1 cellular context compared by ENCODE assay signal in the genomic region with DNA sequence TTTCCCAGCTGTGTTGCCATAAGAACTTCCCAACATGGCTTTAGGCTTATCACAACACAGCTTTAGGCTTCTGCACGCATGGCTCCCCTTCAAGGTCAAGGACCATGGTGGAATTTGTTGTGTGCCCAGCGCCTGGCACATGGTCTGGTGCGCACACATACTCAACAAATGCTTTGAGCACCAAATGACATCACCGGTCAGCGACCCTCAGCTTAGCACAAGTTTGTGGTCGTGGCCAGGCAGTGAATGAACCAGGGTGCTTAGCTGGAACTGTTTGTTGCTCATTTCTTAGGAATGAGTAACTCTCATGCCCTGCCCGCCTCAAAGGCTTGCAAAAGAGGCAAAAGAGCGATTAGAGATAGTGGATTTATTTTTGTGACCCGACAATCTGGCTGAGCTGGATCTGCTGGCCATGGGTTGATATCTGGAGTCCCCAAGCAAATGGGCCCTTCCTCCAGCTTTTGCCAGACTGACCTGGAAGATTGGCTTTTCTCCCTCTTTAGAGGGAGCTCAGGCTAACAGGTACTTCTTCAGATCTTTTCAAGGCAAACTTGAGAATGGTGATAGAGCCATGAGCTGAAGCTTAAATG.
TF ChIP-seq lines count a peak whose summit lies in the region.

No MANE protein-coding gene starts in this region.

TF ChIP-seq in K562, 482 proteins besides CTCF, POLR2A, EP300 and RAD21 (continued from another document and continues in another):
- TF ChIP-seq, protein P1, sequence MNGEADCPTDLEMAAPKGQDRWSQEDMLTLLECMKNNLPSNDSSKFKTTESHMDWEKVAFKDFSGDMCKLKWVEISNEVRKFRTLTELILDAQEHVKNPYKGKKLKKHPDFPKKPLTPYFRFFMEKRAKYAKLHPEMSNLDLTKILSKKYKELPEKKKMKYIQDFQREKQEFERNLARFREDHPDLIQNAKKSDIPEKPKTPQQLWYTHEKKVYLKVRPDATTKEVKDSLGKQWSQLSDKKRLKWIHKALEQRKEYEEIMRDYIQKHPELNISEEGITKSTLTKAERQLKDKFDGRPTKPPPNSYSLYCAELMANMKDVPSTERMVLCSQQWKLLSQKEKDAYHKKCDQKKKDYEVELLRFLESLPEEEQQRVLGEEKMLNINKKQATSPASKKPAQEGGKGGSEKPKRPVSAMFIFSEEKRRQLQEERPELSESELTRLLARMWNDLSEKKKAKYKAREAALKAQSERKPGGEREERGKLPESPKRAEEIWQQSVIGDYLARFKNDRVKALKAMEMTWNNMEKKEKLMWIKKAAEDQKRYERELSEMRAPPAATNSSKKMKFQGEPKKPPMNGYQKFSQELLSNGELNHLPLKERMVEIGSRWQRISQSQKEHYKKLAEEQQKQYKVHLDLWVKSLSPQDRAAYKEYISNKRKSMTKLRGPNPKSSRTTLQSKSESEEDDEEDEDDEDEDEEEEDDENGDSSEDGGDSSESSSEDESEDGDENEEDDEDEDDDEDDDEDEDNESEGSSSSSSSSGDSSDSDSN (IDR thresholded peaks at IDR 0.05; ENCODE audit: borderline replicate concordance in 1 of 2, low read depth in 2 of 2, low read length in 2 of 2), result 0 out of 4 replicates have a peak, but pooled peaks of 1 of the 2 experiments have one; percentile 56
- TF ChIP-seq CBFA2T2 (conservative IDR thresholded peaks at IDR 0.05) (peak; percentile 90), CEBPB (tag; IDR thresholded peaks at IDR 0.05) (peak; percentile 41), PYGO2 (tag; IDR thresholded peaks at IDR 0.05) (no peak), SMAD4 (CRISPR knock-in tag; conservative IDR thresholded peaks at IDR 0.05) (peak; percentile 31; the same call in 1 of the 2 replicates), ZBTB7A (IDR thresholded peaks at IDR 0.05; ENCODE audit: borderline replicate concordance, control insufficient read depth, low read depth, low read length) (0 out of 2 replicates have a peak, but pooled peaks have one; percentile 11), TBL1XR1 (IDR thresholded peaks at IDR 0.05; ENCODE audit: low read length in 2 of 2) (peak in 1 of 2 experiments; percentile 38; a peak in 1 of 4 replicates), HDGF (IDR thresholded peaks at IDR 0.05) (peak; percentile 57; the same call in 1 of the 2 replicates), CREB1 (IDR thresholded peaks at IDR 0.05) (peak; percentile 41; the same call in 1 of the 2 replicates), CREB1 (CRISPR knock-in tag; IDR thresholded peaks at IDR 0.05) (no peak), NBN (IDR thresholded peaks at IDR 0.05; ENCODE audit: low read depth) (no peak), PHTF2 (CRISPR knock-in tag; IDR thresholded peaks at IDR 0.05) (no peak), CBX1 (IDR thresholded peaks at IDR 0.05; ENCODE audit: low read depth) (no peak), ZNF197 (CRISPR knock-in tag; IDR thresholded peaks at IDR 0.05; ENCODE audit: low read depth) (no peak), TAF9B (IDR thresholded peaks at IDR 0.05; ENCODE audit: partially characterized antibody) (no peak), TRIM24 (IDR thresholded peaks at IDR 0.05) (peak in 1 of 2 experiments; percentile 66; a peak in 2 of 4 replicates), KLF16 (IDR thresholded peaks at IDR 0.05) (peak; percentile 67; the same call in 1 of the 2 replicates), SIN3A (IDR thresholded peaks at IDR 0.05; ENCODE audit: borderline replicate concordance in 2 of 2, control insufficient read depth in 1 of 2, low read depth in 2 of 2, low read length in 2 of 2) (0 out of 4 replicates have a peak, but pooled peaks of 1 of the 2 experiments have one; percentile 14), ZNF584 (CRISPR knock-in tag; IDR thresholded peaks at IDR 0.05; ENCODE audit: low read depth) (no peak), ARID1B (IDR thresholded peaks at IDR 0.05) (peak; percentile 23), SREBF1 (IDR thresholded peaks at IDR 0.05; ENCODE audit: borderline replicate concordance, low read depth, low read length) (no peak), ZKSCAN3 (CRISPR knock-in tag; IDR thresholded peaks at IDR 0.05) (no peak), NCOR1 (IDR thresholded peaks at IDR 0.05) (peak; percentile 85), SAFB (IDR thresholded peaks at IDR 0.05; ENCODE audit: borderline replicate concordance, low read depth, low read length) (no peak), TAL1 (IDR thresholded peaks at IDR 0.05) (peak; percentile 55; the same call in 1 of the 2 replicates), TCF7L2 (IDR thresholded peaks at IDR 0.05; ENCODE audit: low read depth, low read length) (no peak), TCF3 (CRISPR knock-in tag; IDR thresholded peaks at IDR 0.05) (peak; percentile 83), GATA2 (CRISPR knock-in tag; IDR thresholded peaks at IDR 0.05) (peak; percentile 62; the same call in 1 of the 2 replicates)
- TF ChIP-seq, protein P2, sequence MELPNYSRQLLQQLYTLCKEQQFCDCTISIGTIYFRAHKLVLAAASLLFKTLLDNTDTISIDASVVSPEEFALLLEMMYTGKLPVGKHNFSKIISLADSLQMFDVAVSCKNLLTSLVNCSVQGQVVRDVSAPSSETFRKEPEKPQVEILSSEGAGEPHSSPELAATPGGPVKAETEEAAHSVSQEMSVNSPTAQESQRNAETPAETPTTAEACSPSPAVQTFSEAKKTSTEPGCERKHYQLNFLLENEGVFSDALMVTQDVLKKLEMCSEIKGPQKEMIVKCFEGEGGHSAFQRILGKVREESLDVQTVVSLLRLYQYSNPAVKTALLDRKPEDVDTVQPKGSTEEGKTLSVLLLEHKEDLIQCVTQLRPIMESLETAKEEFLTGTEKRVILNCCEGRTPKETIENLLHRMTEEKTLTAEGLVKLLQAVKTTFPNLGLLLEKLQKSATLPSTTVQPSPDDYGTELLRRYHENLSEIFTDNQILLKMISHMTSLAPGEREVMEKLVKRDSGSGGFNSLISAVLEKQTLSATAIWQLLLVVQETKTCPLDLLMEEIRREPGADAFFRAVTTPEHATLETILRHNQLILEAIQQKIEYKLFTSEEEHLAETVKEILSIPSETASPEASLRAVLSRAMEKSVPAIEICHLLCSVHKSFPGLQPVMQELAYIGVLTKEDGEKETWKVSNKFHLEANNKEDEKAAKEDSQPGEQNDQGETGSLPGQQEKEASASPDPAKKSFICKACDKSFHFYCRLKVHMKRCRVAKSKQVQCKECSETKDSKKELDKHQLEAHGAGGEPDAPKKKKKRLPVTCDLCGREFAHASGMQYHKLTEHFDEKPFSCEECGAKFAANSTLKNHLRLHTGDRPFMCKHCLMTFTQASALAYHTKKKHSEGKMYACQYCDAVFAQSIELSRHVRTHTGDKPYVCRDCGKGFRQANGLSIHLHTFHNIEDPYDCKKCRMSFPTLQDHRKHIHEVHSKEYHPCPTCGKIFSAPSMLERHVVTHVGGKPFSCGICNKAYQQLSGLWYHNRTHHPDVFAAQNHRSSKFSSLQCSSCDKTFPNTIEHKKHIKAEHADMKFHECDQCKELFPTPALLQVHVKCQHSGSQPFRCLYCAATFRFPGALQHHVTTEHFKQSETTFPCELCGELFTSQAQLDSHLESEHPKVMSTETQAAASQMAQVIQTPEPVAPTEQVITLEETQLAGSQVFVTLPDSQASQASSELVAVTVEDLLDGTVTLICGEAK (IDR thresholded peaks at IDR 0.05), result no peak
- TF ChIP-seq, protein P2 (CRISPR knock-in tag; IDR thresholded peaks at IDR 0.05), result no peak
- TF ChIP-seq, protein P3, sequence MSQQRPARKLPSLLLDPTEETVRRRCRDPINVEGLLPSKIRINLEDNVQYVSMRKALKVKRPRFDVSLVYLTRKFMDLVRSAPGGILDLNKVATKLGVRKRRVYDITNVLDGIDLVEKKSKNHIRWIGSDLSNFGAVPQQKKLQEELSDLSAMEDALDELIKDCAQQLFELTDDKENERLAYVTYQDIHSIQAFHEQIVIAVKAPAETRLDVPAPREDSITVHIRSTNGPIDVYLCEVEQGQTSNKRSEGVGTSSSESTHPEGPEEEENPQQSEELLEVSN (IDR thresholded peaks at IDR 0.05; ENCODE audit: borderline replicate concordance in 1 of 2, extremely low read depth in 1 of 2, insufficient read depth in 1 of 2, insufficient read length in 1 of 2, low read depth in 1 of 2, low read length in 1 of 2, poor library complexity in 1 of 2, severe bottlenecking in 1 of 2), result peak in 1 of 2 experiments; percentile 35
- TF ChIP-seq, protein P4, sequence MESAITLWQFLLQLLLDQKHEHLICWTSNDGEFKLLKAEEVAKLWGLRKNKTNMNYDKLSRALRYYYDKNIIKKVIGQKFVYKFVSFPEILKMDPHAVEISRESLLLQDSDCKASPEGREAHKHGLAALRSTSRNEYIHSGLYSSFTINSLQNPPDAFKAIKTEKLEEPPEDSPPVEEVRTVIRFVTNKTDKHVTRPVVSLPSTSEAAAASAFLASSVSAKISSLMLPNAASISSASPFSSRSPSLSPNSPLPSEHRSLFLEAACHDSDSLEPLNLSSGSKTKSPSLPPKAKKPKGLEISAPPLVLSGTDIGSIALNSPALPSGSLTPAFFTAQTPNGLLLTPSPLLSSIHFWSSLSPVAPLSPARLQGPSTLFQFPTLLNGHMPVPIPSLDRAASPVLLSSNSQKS (CRISPR knock-in tag; IDR thresholded peaks at IDR 0.05), result no peak
- TF ChIP-seq, protein P5, sequence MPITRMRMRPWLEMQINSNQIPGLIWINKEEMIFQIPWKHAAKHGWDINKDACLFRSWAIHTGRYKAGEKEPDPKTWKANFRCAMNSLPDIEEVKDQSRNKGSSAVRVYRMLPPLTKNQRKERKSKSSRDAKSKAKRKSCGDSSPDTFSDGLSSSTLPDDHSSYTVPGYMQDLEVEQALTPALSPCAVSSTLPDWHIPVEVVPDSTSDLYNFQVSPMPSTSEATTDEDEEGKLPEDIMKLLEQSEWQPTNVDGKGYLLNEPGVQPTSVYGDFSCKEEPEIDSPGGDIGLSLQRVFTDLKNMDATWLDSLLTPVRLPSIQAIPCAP (CRISPR knock-in tag; IDR thresholded peaks at IDR 0.05; ENCODE audit: borderline replicate concordance), result no peak
- TF ChIP-seq, protein P6, sequence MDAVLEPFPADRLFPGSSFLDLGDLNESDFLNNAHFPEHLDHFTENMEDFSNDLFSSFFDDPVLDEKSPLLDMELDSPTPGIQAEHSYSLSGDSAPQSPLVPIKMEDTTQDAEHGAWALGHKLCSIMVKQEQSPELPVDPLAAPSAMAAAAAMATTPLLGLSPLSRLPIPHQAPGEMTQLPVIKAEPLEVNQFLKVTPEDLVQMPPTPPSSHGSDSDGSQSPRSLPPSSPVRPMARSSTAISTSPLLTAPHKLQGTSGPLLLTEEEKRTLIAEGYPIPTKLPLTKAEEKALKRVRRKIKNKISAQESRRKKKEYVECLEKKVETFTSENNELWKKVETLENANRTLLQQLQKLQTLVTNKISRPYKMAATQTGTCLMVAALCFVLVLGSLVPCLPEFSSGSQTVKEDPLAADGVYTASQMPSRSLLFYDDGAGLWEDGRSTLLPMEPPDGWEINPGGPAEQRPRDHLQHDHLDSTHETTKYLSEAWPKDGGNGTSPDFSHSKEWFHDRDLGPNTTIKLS (IDR thresholded peaks at IDR 0.05; ENCODE audit: borderline replicate concordance, low read depth), result 0 out of 2 replicates have a peak, but pooled peaks have one; percentile 29
- TF ChIP-seq, protein P7, sequence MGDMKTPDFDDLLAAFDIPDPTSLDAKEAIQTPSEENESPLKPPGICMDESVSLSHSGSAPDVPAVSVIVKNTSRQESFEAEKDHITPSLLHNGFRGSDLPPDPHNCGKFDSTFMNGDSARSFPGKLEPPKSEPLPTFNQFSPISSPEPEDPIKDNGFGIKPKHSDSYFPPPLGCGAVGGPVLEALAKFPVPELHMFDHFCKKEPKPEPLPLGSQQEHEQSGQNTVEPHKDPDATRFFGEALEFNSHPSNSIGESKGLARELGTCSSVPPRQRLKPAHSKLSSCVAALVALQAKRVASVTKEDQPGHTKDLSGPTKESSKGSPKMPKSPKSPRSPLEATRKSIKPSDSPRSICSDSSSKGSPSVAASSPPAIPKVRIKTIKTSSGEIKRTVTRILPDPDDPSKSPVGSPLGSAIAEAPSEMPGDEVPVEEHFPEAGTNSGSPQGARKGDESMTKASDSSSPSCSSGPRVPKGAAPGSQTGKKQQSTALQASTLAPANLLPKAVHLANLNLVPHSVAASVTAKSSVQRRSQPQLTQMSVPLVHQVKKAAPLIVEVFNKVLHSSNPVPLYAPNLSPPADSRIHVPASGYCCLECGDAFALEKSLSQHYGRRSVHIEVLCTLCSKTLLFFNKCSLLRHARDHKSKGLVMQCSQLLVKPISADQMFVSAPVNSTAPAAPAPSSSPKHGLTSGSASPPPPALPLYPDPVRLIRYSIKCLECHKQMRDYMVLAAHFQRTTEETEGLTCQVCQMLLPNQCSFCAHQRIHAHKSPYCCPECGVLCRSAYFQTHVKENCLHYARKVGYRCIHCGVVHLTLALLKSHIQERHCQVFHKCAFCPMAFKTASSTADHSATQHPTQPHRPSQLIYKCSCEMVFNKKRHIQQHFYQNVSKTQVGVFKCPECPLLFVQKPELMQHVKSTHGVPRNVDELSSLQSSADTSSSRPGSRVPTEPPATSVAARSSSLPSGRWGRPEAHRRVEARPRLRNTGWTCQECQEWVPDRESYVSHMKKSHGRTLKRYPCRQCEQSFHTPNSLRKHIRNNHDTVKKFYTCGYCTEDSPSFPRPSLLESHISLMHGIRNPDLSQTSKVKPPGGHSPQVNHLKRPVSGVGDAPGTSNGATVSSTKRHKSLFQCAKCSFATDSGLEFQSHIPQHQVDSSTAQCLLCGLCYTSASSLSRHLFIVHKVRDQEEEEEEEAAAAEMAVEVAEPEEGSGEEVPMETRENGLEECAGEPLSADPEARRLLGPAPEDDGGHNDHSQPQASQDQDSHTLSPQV (IDR thresholded peaks at IDR 0.05), result 0 out of 2 replicates have a peak, but pooled peaks have one; percentile 44
